Comparison of ENCODE assay signal across 27 cellular contexts in genomic region chr1:24311234-24311633, GRCh38. TPM values are rescaled to one million over a fixed set of nuclear protein-coding genes. Genes with fewer than 3 reads are reported as not detected.
"Had no signal": no experiment of that assay in that cellular context is flagged by ENCODE, and none has a peak within 500 bp of the region (broad histone marks: within the 10 kb centered on the region; RNA-seq: fewer than 3 reads in every experiment).

No MANE protein-coding gene starts in this region.

- H3K36me3 Mint-ChIP-seq: activated CD8-positive, alpha-beta memory T cell treated with anti-CD3 and anti-CD28 coated beads, Interleukin-2, amount 10 ng/mL, durations not matched to agents 7 days and 5 days; activated naive CD8-positive, alpha-beta T cell; stimulated activated effector memory CD8-positive, alpha-beta T cell treated with anti-CD3 and anti-CD28 coated beads, Interleukin-12 subunit alpha, Interleukin-12 subunit beta, amount 100 ng/mL, for 72 hours had no signal

- H3K27me3 ChIP-seq: ovary, right lobe of liver, upper lobe of left lung had no signal

- H3K9me3 Mint-ChIP-seq: activated B cell treated with CpG ODN at 0.5 μM for 24 hours; central memory CD8-positive, alpha-beta T cell; nephron; stimulated activated effector memory CD8-positive, alpha-beta T cell treated with anti-CD3 and anti-CD28 coated beads, Interleukin-12 subunit alpha, Interleukin-12 subunit beta, amount 100 ng/mL, for 72 hours; stimulated activated naive CD8-positive, alpha-beta T cell treated with anti-CD3 and anti-CD28 coated beads, Interleukin-15, amount 100 ng/mL, for 72 hours had no signal

- H3K27ac ChIP-seq: heart right ventricle, left lung, lower lobe of right lung, ovary, right lobe of liver, upper lobe of left lung had no signal

- H3K9me3 ChIP-seq: heart right ventricle, left lung, lower lobe of right lung, ovary, right lobe of liver, upper lobe of left lung had no signal

- H3K4me1 Mint-ChIP-seq: activated CD8-positive, alpha-beta memory T cell treated with anti-CD3 and anti-CD28 coated beads, Interleukin-2, amount 10 ng/mL, durations not matched to agents 7 days and 5 days; central memory CD8-positive, alpha-beta T cell; nephron; stimulated activated effector memory CD8-positive, alpha-beta T cell treated with anti-CD3 and anti-CD28 coated beads, Interleukin-12 subunit alpha, Interleukin-12 subunit beta, amount 100 ng/mL, for 72 hours; stimulated activated naive CD8-positive, alpha-beta T cell treated with anti-CD3 and anti-CD28 coated beads, Interleukin-15, amount 100 ng/mL, for 72 hours had no signal

- H3K4me1 ChIP-seq: heart right ventricle, left lung, lower lobe of right lung, right lobe of liver, upper lobe of left lung had no signal

- H3K4me3 Mint-ChIP-seq: activated B cell treated with CpG ODN at 0.5 μM for 24 hours; activated CD8-positive, alpha-beta memory T cell treated with anti-CD3 and anti-CD28 coated beads, Interleukin-2, amount 10 ng/mL, durations not matched to agents 7 days and 5 days; activated CD8-positive, alpha-beta T cell treated with anti-CD3 and anti-CD28 coated beads, Interleukin-2, amount 10 ng/mL, durations not matched to agents 7 days and 5 days; activated naive CD8-positive, alpha-beta T cell; central memory CD8-positive, alpha-beta T cell; nephron; stimulated activated effector memory CD8-positive, alpha-beta T cell treated with anti-CD3 and anti-CD28 coated beads, Interleukin-12 subunit alpha, Interleukin-12 subunit beta, amount 100 ng/mL, for 72 hours; stimulated activated naive CD8-positive, alpha-beta T cell treated with anti-CD3 and anti-CD28 coated beads, Interleukin-15, amount 100 ng/mL, for 72 hours had no signal

- ATAC-seq: activated CD8-positive, alpha-beta memory T cell treated with anti-CD3 and anti-CD28 coated beads, Interleukin-2, amount 10 ng/mL, durations not matched to agents 7 days and 5 days; activated CD8-positive, alpha-beta T cell treated with anti-CD3 and anti-CD28 coated beads, Interleukin-2, amount 10 ng/mL, durations not matched to agents 7 days and 5 days; heart right ventricle; left lung; lower lobe of right lung; right lobe of liver; stimulated activated effector memory CD8-positive, alpha-beta T cell treated with anti-CD3 and anti-CD28 coated beads, Interleukin-12 subunit alpha, Interleukin-12 subunit beta, amount 100 ng/mL, for 72 hours; stimulated activated naive CD8-positive, alpha-beta T cell treated with anti-CD3 and anti-CD28 coated beads, Interleukin-15, amount 100 ng/mL, for 72 hours had no signal

- DNase-seq: activated B cell treated with CpG ODN at 0.5 μM for 24 hours; activated CD8-positive, alpha-beta memory T cell treated with anti-CD3 and anti-CD28 coated beads, Interleukin-2, amount 10 ng/mL, durations not matched to agents 7 days and 5 days; activated CD8-positive, alpha-beta T cell treated with anti-CD3 and anti-CD28 coated beads, Interleukin-2, amount 10 ng/mL, durations not matched to agents 7 days and 5 days; activated naive CD4-positive, alpha-beta T cell treated with Interleukin-2 at 50 U/mL for 16 hours; activated T-cell treated with anti-CD3 and anti-CD28 coated beads, Interleukin-2, amount 50 U/mL, for 48 hours; anterior cingulate cortex; dermis blood vessel endothelial cell; effector CD4-positive, alpha-beta T cell; foreskin fibroblast; heart right ventricle; kidney glomerular epithelial cell; left lung; lower lobe of right lung; mesenchymal stem cell; ovary; right lobe of liver; stimulated activated CD4-positive, alpha-beta T cell treated with anti-CD3 and anti-CD28 coated beads, Interleukin-12 subunit alpha, Interleukin-12 subunit beta, amount 100 ng/mL, for 4 hours; stimulated activated CD4-positive, alpha-beta T cell treated with anti-CD3 and anti-CD28 coated beads, Interleukin-4, amount 100 ng/mL, for 1 hour; stimulated activated naive CD8-positive, alpha-beta T cell treated with anti-CD3 and anti-CD28 coated beads, Interleukin-15, amount 100 ng/mL, for 72 hours; T-helper 2 cell; upper lobe of left lung had no signal

- H3K4me3 ChIP-seq: heart right ventricle, left lung, lower lobe of right lung, ovary, right lobe of liver, skin epidermis, upper lobe of left lung had no signal

- H3K27ac Mint-ChIP-seq: activated CD8-positive, alpha-beta memory T cell treated with anti-CD3 and anti-CD28 coated beads, Interleukin-2, amount 10 ng/mL, durations not matched to agents 7 days and 5 days; activated CD8-positive, alpha-beta T cell treated with anti-CD3 and anti-CD28 coated beads, Interleukin-2, amount 10 ng/mL, durations not matched to agents 7 days and 5 days; activated naive CD8-positive, alpha-beta T cell; stimulated activated effector memory CD8-positive, alpha-beta T cell treated with anti-CD3 and anti-CD28 coated beads, Interleukin-12 subunit alpha, Interleukin-12 subunit beta, amount 100 ng/mL, for 72 hours; stimulated activated naive CD8-positive, alpha-beta T cell treated with anti-CD3 and anti-CD28 coated beads, Interleukin-15, amount 100 ng/mL, for 72 hours had no signal

- H3K36me3 ChIP-seq: heart right ventricle, left lung, lower lobe of right lung, ovary, right lobe of liver, upper lobe of left lung had no signal

RNA-seq across cellular contexts. Expression of gene GRHL3, which starts 7.9 kb away (rescaled TPM):
- total RNA-seq: activated CD8-positive, alpha-beta T cell treated with anti-CD3 and anti-CD28 coated beads, Interleukin-2, amount 10 ng/mL, durations not matched to agents 7 days and 5 days; dermis blood vessel endothelial cell; glomerular endothelial cell; heart right ventricle had no signal
